Comparison of ENCODE assay signal across 14 cellular contexts in the genomic region with DNA sequence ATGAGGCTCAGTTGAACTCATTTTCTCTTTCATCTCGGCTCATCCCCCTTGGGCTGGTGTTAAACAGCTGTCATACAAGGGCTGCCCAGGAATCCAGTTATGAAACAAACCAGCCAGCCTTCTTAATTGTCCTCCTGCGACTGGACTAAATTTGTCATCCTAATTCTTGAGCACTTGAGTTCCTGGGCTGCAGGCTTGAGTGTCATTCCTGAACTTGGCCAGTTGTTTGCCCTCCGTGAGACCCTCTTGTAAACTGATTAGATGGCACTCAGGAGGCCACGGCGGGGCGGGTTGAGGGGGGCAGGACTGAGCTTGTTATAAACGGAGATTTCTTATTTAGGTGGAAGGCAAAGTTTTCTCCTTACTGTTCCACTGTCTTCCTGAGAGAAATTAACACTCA.
"Had no signal": no experiment of that assay in that cellular context is flagged by ENCODE, and none has a peak within 500 bp of the region (broad histone marks: within the 10 kb centered on the region; RNA-seq: fewer than 3 reads in every experiment).

No MANE protein-coding gene starts in this region.

- H3K36me3 ChIP-seq: sigmoid colon, thyroid gland, vagina had no signal

- H3K9me3 ChIP-seq: sigmoid colon, thyroid gland, vagina had no signal

- ATAC-seq: activated CD8-positive, alpha-beta T cell treated with anti-CD3 and anti-CD28 coated beads for 36 hours; activated naive CD4-positive, alpha-beta T cell treated with anti-CD3 and anti-CD28 coated beads, Interleukin-2, amount 50 U/mL, for 72 hours; activated T-cell treated with anti-CD3 and anti-CD28 coated beads, Interleukin-2, amount 50 U/mL, for 4 hours; effector memory CD8-positive, alpha-beta T cell; foreskin keratinocyte; stimulated activated naive B cell treated with anti-CD40 and anti-IgM and Interleukin-4, amounts not matched to agents 10 μg/mL and 1 μg/mL and 100 μg/mL, for 72 hours had no signal

- H3K27me3 ChIP-seq: sigmoid colon, thyroid gland, vagina had no signal

- DNase-seq: activated B cell treated with CpG ODN at 0.5 μM for 24 hours; activated CD4-positive, alpha-beta T cell treated with anti-CD3 and anti-CD28 coated beads for 48 hours; activated CD8-positive, alpha-beta T cell treated with anti-CD3 and anti-CD28 coated beads for 36 hours; activated effector memory CD4-positive, alpha-beta T cell treated with anti-CD3 and anti-CD28 coated beads, Interleukin-2, amount 50 U/mL, for 16 hours; activated T-cell treated with anti-CD3 and anti-CD28 coated beads, Interleukin-2, amount 50 U/mL, for 4 hours; cerebellar nuclear complex; effector memory CD8-positive, alpha-beta T cell; foreskin keratinocyte; sigmoid colon; stimulated activated naive B cell treated with anti-CD40 and anti-IgM and Interleukin-4, amounts not matched to agents 10 μg/mL and 1 μg/mL and 100 μg/mL, for 72 hours; SW 1271; thyroid gland had no signal

- H3K4me3 ChIP-seq: thyroid gland, vagina had no signal

- H3K27ac ChIP-seq: foreskin keratinocyte, thyroid gland, vagina had no signal

- H3K4me1 ChIP-seq: foreskin keratinocyte, thyroid gland, vagina had no signal
